ENCODE assay signal across 7 cellular contexts in the genomic region with DNA sequence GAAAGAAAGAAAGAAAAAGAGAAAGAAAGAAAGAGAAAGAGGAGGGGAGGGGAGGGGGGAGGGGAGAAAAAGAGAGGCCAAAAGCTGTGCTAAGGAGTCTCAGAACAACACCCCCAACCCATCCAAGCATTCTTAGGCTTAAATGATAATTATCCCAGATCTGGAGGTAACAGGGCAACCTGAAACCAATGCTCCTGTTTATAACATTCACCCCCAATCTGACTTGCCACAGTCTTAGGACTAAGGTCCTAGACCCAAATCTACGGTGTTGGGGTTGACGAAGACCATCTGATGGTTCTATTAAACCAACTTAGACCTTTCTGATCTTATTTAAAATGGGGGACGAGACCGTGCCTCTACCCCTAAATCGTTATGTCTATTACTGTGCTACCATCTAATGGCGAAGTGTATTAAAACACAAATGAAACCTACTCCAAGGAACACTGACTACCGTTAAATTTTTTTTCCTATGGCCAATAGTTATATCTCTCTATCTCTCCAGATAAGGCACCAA.
DNase-seq lines count a peak whose midpoint lies in the region; ATAC-seq and TF ChIP-seq lines count a peak whose summit lies in the region.

No MANE protein-coding gene starts in this region.

- H3K36me3 ChIP-seq in body of pancreas (replicated peaks in 1 of 2; ENCODE audit: insufficient read depth in 1 of 2, low read depth in 2 of 2), result no peaks in the 10 kb centered on the region
- H3K36me3 ChIP-seq in thoracic aorta, result no peaks in the 10 kb centered on the region

- no peaks in the 10 kb centered on the region for H3K9me3 ChIP-seq in body of pancreas
- H3K9me3 ChIP-seq in thoracic aorta, result no peaks in the 10 kb centered on the region

- intact Hi-C loops in body of pancreas (cut with DNase I), result no loop called here

- WGBS in body of pancreas, 2 donors, result 0 to 2% methylated on average over 7 of the region's 7 CpGs

- peak; percentile 33 for DNase-seq in NCI-H2171 (lab: John Stamatoyannopoulos, UW)
- DNase-seq in body of pancreas, result peak in 2 of 4 donors; percentile 9 to 20
- DNase-seq in kidney tubule cell (ENCODE audit: low spot score), result peak; percentile 70
- DNase-seq in thoracic aorta (ENCODE audit: low spot score), result no peak
- no peak for DNase-seq in ecto neural progenitor cell (ENCODE audit: low spot score)

- H3K27me3 ChIP-seq in body of pancreas, result no peaks in the 10 kb centered on the region
- H3K27me3 ChIP-seq in thoracic aorta (replicated peaks; ENCODE audit: insufficient read depth), result no peaks in the 10 kb centered on the region

- H3K4me3 ChIP-seq in body of pancreas (no peak overlapping the region), thoracic aorta (peak overlapping the region; percentile 71)

- ATAC-seq in GM19372 (IDR thresholded peaks at IDR 0.05; ENCODE audit: low read depth, unreplicated experiment) (peak; percentile 82), body of pancreas (peak; percentile 77), thoracic aorta (ENCODE audit: insufficient number of reproducible peaks, low FRiP score, low read depth) (peak; percentile 45), GM21825 (IDR thresholded peaks at IDR 0.05; ENCODE audit: unreplicated experiment) (no peak)

- no peak for TF ChIP-seq POLR2A in body of pancreas (IDR thresholded peaks at IDR 0.05)

- peaks cover 6% of the 10 kb centered on the region for H3K4me1 ChIP-seq in body of pancreas
- peaks cover 6 to 17% of the 10 kb centered on the region in 2 donors for H3K4me1 ChIP-seq in thoracic aorta (ENCODE audit: control insufficient read depth in 1 of 2, low read depth in 2 of 2)

- TF ChIP-seq CTCF in body of pancreas (IDR thresholded peaks at IDR 0.05) (peak in 6 of 7 experiments; percentile 20 to 73 (median 67)), thoracic aorta (IDR thresholded peaks at IDR 0.05) (peak; percentile 27)

- no peak overlapping the region for H3K27ac ChIP-seq in body of pancreas
- no peak overlapping the region for H3K27ac ChIP-seq in thoracic aorta

Comparison
In these comparisons a context has a peak if more than half of its experiments do, and no peak if none do; other contexts are left out.
1. DNase-seq: peak in NCI-H2171 (single experiment) and kidney tubule cell (single experiment); none in thoracic aorta (single experiment) and ecto neural progenitor cell (single experiment).